In genomic region chr20:38680492-38681118, GRCh38 we compare ENCODE assay signal across 7 cellular contexts. TPM values are rescaled to one million over a fixed set of nuclear protein-coding genes. Genes with fewer than 3 reads are reported as not detected.
DNase-seq lines count a peak whose midpoint lies in the region; ATAC-seq, FAIRE-seq and TF ChIP-seq lines count a peak whose summit lies in the region.

No MANE protein-coding gene starts in this region.

- TF ChIP-seq EP300 in neural cell (conservative IDR thresholded peaks at IDR 0.05; ENCODE audit: poor library complexity, severe bottlenecking) = no peak

- no peak for TF ChIP-seq POLR2A in H54 (IDR thresholded peaks at IDR 0.05; ENCODE audit: low read depth, low read length)
- TF ChIP-seq POLR2A in prostate gland (IDR thresholded peaks at IDR 0.05) = no peak

- no peak overlapping the region for H3K9ac ChIP-seq in neural cell (ENCODE audit: low read length)

- DNase-seq in H54 (ENCODE audit: insufficient read length, low spot score) (peak; percentile 54), NCI-H1436 (lab: John Stamatoyannopoulos, UW) (peak; percentile 77), brain microvascular endothelial cell (peak; percentile 17), prostate gland (ENCODE audit: low spot score) (no peak), NCI-H510A (lab: John Stamatoyannopoulos, UW) (no peak)

- in situ Hi-C loops in brain microvascular endothelial cell (cut with HindIII; ENCODE audit: low pct_ligation_motif_present, low sequenced_read_pairs) = no loop called here

- no peak for TF ChIP-seq CTCF in brain microvascular endothelial cell (IDR thresholded peaks at IDR 0.05; ENCODE audit: low read depth, low read length, missing control alignments)
- no peak for TF ChIP-seq CTCF in neural cell (IDR thresholded peaks at IDR 0.05; ENCODE audit: poor library complexity, severe bottlenecking)
- TF ChIP-seq CTCF in prostate gland (IDR thresholded peaks at IDR 0.05) = no peak

- H3K9me3 ChIP-seq in neural cell (ENCODE audit: low read length) = no peaks in the 10 kb centered on the region
- H3K9me3 ChIP-seq in prostate gland = no peaks in the 10 kb centered on the region

- H3K4me3 ChIP-seq in brain microvascular endothelial cell (ENCODE audit: low read depth, low read length) (no peak overlapping the region), neural cell (ENCODE audit: low read length) (peak overlapping the region; percentile 4), prostate gland (no peak overlapping the region)

- intact Hi-C loops in prostate gland (cut with DNase I) = no loop called here

- FAIRE-seq in H54 (lab: Jason Lieb, UNC) = no peak

- no peaks in the 10 kb centered on the region for H4K20me1 ChIP-seq in neural cell (ENCODE audit: insufficient read depth)

- H3K27me3 ChIP-seq in brain microvascular endothelial cell (replicated peaks) (no peaks in the 10 kb centered on the region), neural cell (ENCODE audit: insufficient read depth, low read depth, low read length) (no peaks in the 10 kb centered on the region), prostate gland (replicated peaks; ENCODE audit: insufficient read depth) (no peaks in the 10 kb centered on the region)

- H2AFZ ChIP-seq in neural cell (ENCODE audit: low read depth, low read length) = no peak overlapping the region

- H3K79me2 ChIP-seq in neural cell (replicated peaks; ENCODE audit: insufficient read depth, low read length) = no peaks in the 10 kb centered on the region

- H3K4me2 ChIP-seq in neural cell (ENCODE audit: low read length) = no peak overlapping the region

- H3K27ac ChIP-seq in brain microvascular endothelial cell (no peak overlapping the region), neural cell (ENCODE audit: low read length) (no peak overlapping the region), prostate gland (no peak overlapping the region)

- WGBS in prostate gland = 40% methylated on average over 6 of the region's 6 CpGs

- no peaks in the 10 kb centered on the region for H3K9me2 ChIP-seq in neural cell (ENCODE audit: insufficient read depth, low read length)

- no peak for TF ChIP-seq RAD21 in neural cell (conservative IDR thresholded peaks at IDR 0.05)

- H3K36me3 ChIP-seq in brain microvascular endothelial cell (replicated peaks) (no peaks in the 10 kb centered on the region), neural cell (ENCODE audit: insufficient read depth, low read length) (no peaks in the 10 kb centered on the region), prostate gland (no peaks in the 10 kb centered on the region)

- H3K4me1 ChIP-seq in prostate gland (replicated peaks) = no peaks in the 10 kb centered on the region

- no peak for ATAC-seq in GM21717 (IDR thresholded peaks at IDR 0.05; ENCODE audit: unreplicated experiment)

- no peaks in the 10 kb centered on the region for H3F3A ChIP-seq in neural cell (ENCODE audit: insufficient read depth, low read length, poor library complexity, severe bottlenecking)

TF ChIP-seq in neural cell, 6 proteins besides CTCF, POLR2A, EP300 and RAD21:
- TF ChIP-seq POLR2AphosphoS5 (IDR thresholded peaks at IDR 0.05) (no peak), MXI1 (conservative IDR thresholded peaks at IDR 0.05; ENCODE audit: poor library complexity, severe bottlenecking) (no peak)

RNA-seq across cellular contexts. Expression of gene SLC32A1, which starts 43.7 kb away (rescaled TPM):
- 36.2 and 40.0 TPM in 2 replicates for polyA plus RNA-seq in neural cell
- 48.9 and 62.8 TPM in 2 replicates for polyA minus RNA-seq in neural cell
- total RNA-seq in prostate gland = not detected

Comparison
In these comparisons a context has a peak if more than half of its experiments do, and no peak if none do; other contexts are left out.
1. DNase-seq: peak in H54 (single experiment), NCI-H1436 (single experiment) and brain microvascular endothelial cell (single experiment); none in prostate gland (single experiment) and NCI-H510A (single experiment).